ENCODE assay signal across 8 cellular contexts in the genomic region with DNA sequence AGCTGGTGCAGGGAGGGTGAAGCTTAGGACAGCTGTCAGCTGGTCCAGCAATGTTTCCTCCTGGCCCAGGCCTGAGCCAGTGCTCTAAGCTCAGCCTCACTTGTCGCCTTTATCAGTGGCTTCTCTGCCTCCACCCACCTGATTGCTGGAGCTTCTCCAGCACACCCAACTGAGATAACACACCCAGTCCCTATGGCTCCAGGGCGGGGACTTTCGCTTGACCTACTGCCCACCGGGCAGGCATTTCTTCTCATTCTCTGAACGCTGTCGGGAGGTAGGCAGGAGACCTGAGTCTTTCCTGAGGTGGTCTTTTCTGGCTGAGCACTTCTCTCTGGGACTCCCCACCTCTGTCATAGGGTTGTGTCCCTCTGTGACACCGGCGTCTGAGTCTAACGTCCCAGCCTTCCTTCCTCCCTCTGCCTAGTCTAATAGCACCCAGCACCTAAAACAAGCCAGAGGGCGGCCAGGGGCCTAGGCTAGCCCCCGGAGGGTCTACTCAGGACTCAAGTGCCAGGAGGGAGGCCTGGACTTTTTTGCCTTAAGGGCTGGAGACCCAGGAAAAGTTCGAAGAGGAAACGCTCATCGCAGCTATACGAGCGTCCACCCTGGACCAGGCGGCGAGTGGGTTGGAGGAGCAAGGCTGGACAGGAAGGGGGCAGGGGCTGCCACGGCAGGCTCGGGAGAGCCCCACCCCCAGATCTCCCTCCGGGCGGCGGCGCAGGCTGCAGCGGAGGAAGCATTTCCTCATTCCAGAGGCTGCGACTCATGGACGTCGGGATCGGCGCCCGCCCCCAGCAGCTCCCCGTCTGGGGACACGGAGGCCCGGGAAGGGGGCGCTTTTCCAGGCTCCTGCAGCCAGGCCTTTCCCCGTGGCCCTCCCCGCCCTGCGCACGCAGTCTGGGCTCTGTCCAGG. TPM values are rescaled to one million over a fixed set of nuclear protein-coding genes. Genes with fewer than 3 reads are reported as not detected.
DNase-seq lines count a peak whose midpoint lies in the region; ATAC-seq, FAIRE-seq and TF ChIP-seq lines count a peak whose summit lies in the region.

No MANE protein-coding gene starts in this region.

- peaks cover 19% of the 10 kb centered on the region for H3K4me1 Mint-ChIP-seq in activated T-cell treated with anti-CD3 and anti-CD28 coated beads, Interleukin-2, amount 50 U/mL, for 4 hours (ENCODE audit: low read depth)

- H3K4me3 ChIP-seq in fibroblast of mammary gland (ENCODE audit: control insufficient read depth, low read depth, low read length), result peak overlapping the region; percentile 94

- TF ChIP-seq CTCF in fibroblast of mammary gland (conservative IDR thresholded peaks at IDR 0.05; ENCODE audit: control insufficient read depth, insufficient read depth, low read depth, low read length), result no peak

- ATAC-seq in GM21825 (IDR thresholded peaks at IDR 0.05; ENCODE audit: unreplicated experiment), result peak; percentile 23
- ATAC-seq in activated T-cell treated with anti-CD3 and anti-CD28 coated beads, Interleukin-2, amount 50 U/mL, for 4 hours, result peak; percentile 1 to 3

- H3K4me3 Mint-ChIP-seq in activated T-cell treated with anti-CD3 and anti-CD28 coated beads, Interleukin-2, amount 50 U/mL, for 4 hours, result peak overlapping the region; percentile 94

- H3K36me3 Mint-ChIP-seq in activated T-cell treated with anti-CD3 and anti-CD28 coated beads, Interleukin-2, amount 50 U/mL, for 4 hours (ENCODE audit: insufficient read depth), result no peaks in the 10 kb centered on the region

- no peaks in the 10 kb centered on the region for H3K9me3 Mint-ChIP-seq in activated T-cell treated with anti-CD3 and anti-CD28 coated beads, Interleukin-2, amount 50 U/mL, for 4 hours

- peak; percentile 4 for DNase-seq in DMS153 (lab: John Stamatoyannopoulos, UW)
- DNase-seq in DMS153 treated with DMSO at 0.1 percent for 48 hours (lab: John Stamatoyannopoulos, UW; ENCODE audit: unreplicated experiment), result no peak
- peak; percentile 88 for DNase-seq in M059J (ENCODE audit: low read depth)
- DNase-seq in activated T-cell treated with anti-CD3 and anti-CD28 coated beads, Interleukin-2, amount 50 U/mL, for 4 hours, result peak; percentile 10
- DNase-seq in fibroblast of mammary gland (ENCODE audit: low read depth), result peak; percentile 83
- DNase-seq in myocyte (ENCODE audit: low read depth), result peak; percentile 86
- DNase-seq in urothelium cell line (ENCODE audit: low spot score), result peak; percentile 88

- FAIRE-seq in urothelium cell line (lab: Jason Lieb, UNC), result no peak

- no peaks in the 10 kb centered on the region for H3K27me3 Mint-ChIP-seq in activated T-cell treated with anti-CD3 and anti-CD28 coated beads, Interleukin-2, amount 50 U/mL, for 4 hours (ENCODE audit: low read depth)

RNA-seq across cellular contexts. Expression of gene TAX1BP3, which starts 0.8 kb away (rescaled TPM):
- total RNA-seq in M059J (2014; rRNA removed; shearing (Covaris generic)), result 239 and 243 TPM in 2 replicates
- 10 to 100 TPM in 1 of 3 donors, 1 to 10 TPM in 2; 8.9 to 10.6 (median 9.2) TPM for total RNA-seq in activated T-cell treated with anti-CD3 and anti-CD28 coated beads, Interleukin-2, amount 50 U/mL, for 4 hours
- 95.1 and 122 TPM in 2 replicates for total RNA-seq in myocyte
- polyA plus RNA-seq in myocyte (2012), result 201 TPM

RNA-seq across cellular contexts. Expression of gene EMC6, which starts 1.0 kb away (rescaled TPM):
- total RNA-seq in M059J (2014; rRNA removed; shearing (Covaris generic)), result 36.5 and 41.5 TPM in 2 replicates
- total RNA-seq in activated T-cell treated with anti-CD3 and anti-CD28 coated beads, Interleukin-2, amount 50 U/mL, for 4 hours, result 10 to 100 TPM; 66.3 to 99.5 (median 98.0) TPM
- total RNA-seq in myocyte, result 47.0 and 60.7 TPM in 2 replicates
- 75.7 TPM for polyA plus RNA-seq in myocyte (2012)

RNA-seq across cellular contexts. Expression of gene P2RX5, which starts 28.3 kb away (rescaled TPM):
- 1.8 and 10.1 TPM in 2 replicates for total RNA-seq in M059J (2014; rRNA removed; shearing (Covaris generic))
- total RNA-seq in activated T-cell treated with anti-CD3 and anti-CD28 coated beads, Interleukin-2, amount 50 U/mL, for 4 hours, result 10 to 100 TPM; 29.5 to 53.5 (median 30.8) TPM
- total RNA-seq in myocyte, result 42.7 and 63.4 TPM in 2 replicates
- 31.1 TPM for polyA plus RNA-seq in myocyte (2012)

RNA-seq across cellular contexts. Expression of gene CTNS, which starts 31.1 kb away (rescaled TPM):
- total RNA-seq in M059J (2014; rRNA removed; shearing (Covaris generic)), result 13.8 and 17.1 TPM in 2 replicates
- total RNA-seq in activated T-cell treated with anti-CD3 and anti-CD28 coated beads, Interleukin-2, amount 50 U/mL, for 4 hours, result 10 to 100 TPM; 19.4 to 34.4 (median 21.5) TPM
- 36.1 and 39.6 TPM in 2 replicates for total RNA-seq in myocyte
- polyA plus RNA-seq in myocyte (2012), result 27.0 TPM

RNA-seq across cellular contexts. Expression of gene SHPK, which starts 31.6 kb away (rescaled TPM):
- 8.1 and 14.1 TPM in 2 replicates for total RNA-seq in M059J (2014; rRNA removed; shearing (Covaris generic))
- total RNA-seq in activated T-cell treated with anti-CD3 and anti-CD28 coated beads, Interleukin-2, amount 50 U/mL, for 4 hours, result 10 to 100 TPM in 2 of 3 donors, 1 to 10 TPM in 1; 9.1 to 14.7 (median 10.8) TPM
- total RNA-seq in myocyte, result 3.5 and 4.8 TPM in 2 replicates
- polyA plus RNA-seq in myocyte (2012), result 3.9 TPM
